22 cellular contexts compared by ENCODE assay signal in genomic region chr12:75707983-75708382, GRCh38.
"Had no signal": no experiment of that assay in that cellular context is flagged by ENCODE, and none has a peak within 500 bp of the region (broad histone marks: within the 10 kb centered on the region; RNA-seq: fewer than 3 reads in every experiment).

No MANE protein-coding gene starts in this region.

- H3K79me2 ChIP-seq: hepatocyte had no signal

- H3K27ac ChIP-seq: body of pancreas, dorsolateral prefrontal cortex, prostate gland, right atrium auricular region, upper lobe of left lung had no signal

- H3K4me3 Mint-ChIP-seq: activated CD4-positive, alpha-beta T cell treated with anti-CD3 and anti-CD28 coated beads, Interleukin-2, amount 10 ng/mL, durations not matched to agents 7 days and 5 days; activated CD8-positive, alpha-beta T cell treated with anti-CD3 and anti-CD28 coated beads, Interleukin-2, amount 10 ng/mL, durations not matched to agents 7 days and 5 days; activated naive CD4-positive, alpha-beta T cell treated with anti-CD3 and anti-CD28 coated beads for 36 hours; activated T-cell treated with anti-CD3 and anti-CD28 coated beads, Interleukin-2, amount 50 U/mL, for 24 hours; endodermal cell had no signal

- H3K36me3 ChIP-seq: prostate gland, right atrium auricular region, upper lobe of left lung had no signal

- H3K9me3 Mint-ChIP-seq: activated CD4-positive, alpha-beta T cell treated with anti-CD3 and anti-CD28 coated beads, Interleukin-2, amount 10 ng/mL, durations not matched to agents 7 days and 5 days; activated naive CD4-positive, alpha-beta T cell treated with anti-CD3 and anti-CD28 coated beads for 36 hours; activated T-cell treated with anti-CD3 and anti-CD28 coated beads, Interleukin-2, amount 50 U/mL, for 24 hours; endodermal cell had no signal

- H3K27me3 ChIP-seq: body of pancreas, dorsolateral prefrontal cortex, hepatocyte, right atrium auricular region, upper lobe of left lung had no signal

- DNase-seq: activated CD4-positive, alpha-beta T cell treated with anti-CD3 and anti-CD28 coated beads, Interleukin-2, amount 10 ng/mL, durations not matched to agents 7 days and 5 days; activated CD8-positive, alpha-beta T cell treated with anti-CD3 and anti-CD28 coated beads, Interleukin-2, amount 10 ng/mL, durations not matched to agents 7 days and 5 days; activated naive CD4-positive, alpha-beta T cell treated with anti-CD3 and anti-CD28 coated beads for 36 hours; activated T-cell treated with anti-CD3 and anti-CD28 coated beads, Interleukin-2, amount 50 U/mL, for 24 hours; body of pancreas; caudate nucleus; dorsolateral prefrontal cortex; endodermal cell; erythroblast; midbrain; occipital lobe; stimulated activated CD4-positive, alpha-beta T cell treated with anti-CD3 and anti-CD28 coated beads, Interleukin-12 subunit alpha, Interleukin-12 subunit beta, amount 100 ng/mL, for 4 hours; stimulated activated CD4-positive, alpha-beta T cell treated with anti-CD3 and anti-CD28 coated beads, Interleukin-1b, Interleukin-23, amount 100 ng/mL, for 48 hours; stimulated activated naive CD8-positive, alpha-beta T cell treated with anti-CD3 and anti-CD28 coated beads, Interleukin-15, Interleukin-2, amounts not matched to agents 100 U/mL and 50 U/mL, for 24 hours; T-helper 1 cell; T-helper 9 cell; upper lobe of left lung had no signal

- H2AFZ ChIP-seq: hepatocyte had no signal

- FAIRE-seq: colon had no signal

- H3K27ac Mint-ChIP-seq: activated CD4-positive, alpha-beta T cell treated with anti-CD3 and anti-CD28 coated beads, Interleukin-2, amount 10 ng/mL, durations not matched to agents 7 days and 5 days; activated CD8-positive, alpha-beta T cell treated with anti-CD3 and anti-CD28 coated beads, Interleukin-2, amount 10 ng/mL, durations not matched to agents 7 days and 5 days; activated naive CD4-positive, alpha-beta T cell treated with anti-CD3 and anti-CD28 coated beads for 36 hours; activated T-cell treated with anti-CD3 and anti-CD28 coated beads, Interleukin-2, amount 50 U/mL, for 24 hours; endodermal cell had no signal

- H3K9me3 ChIP-seq: body of pancreas, prostate gland, right atrium auricular region, upper lobe of left lung had no signal

- H3K4me3 ChIP-seq: body of pancreas, dorsolateral prefrontal cortex, hepatocyte, lung, prostate gland, right atrium auricular region, upper lobe of left lung had no signal

- H3K4me2 ChIP-seq: hepatocyte had no signal

- H3K4me1 ChIP-seq: prostate gland had no signal
